In the genomic region with DNA sequence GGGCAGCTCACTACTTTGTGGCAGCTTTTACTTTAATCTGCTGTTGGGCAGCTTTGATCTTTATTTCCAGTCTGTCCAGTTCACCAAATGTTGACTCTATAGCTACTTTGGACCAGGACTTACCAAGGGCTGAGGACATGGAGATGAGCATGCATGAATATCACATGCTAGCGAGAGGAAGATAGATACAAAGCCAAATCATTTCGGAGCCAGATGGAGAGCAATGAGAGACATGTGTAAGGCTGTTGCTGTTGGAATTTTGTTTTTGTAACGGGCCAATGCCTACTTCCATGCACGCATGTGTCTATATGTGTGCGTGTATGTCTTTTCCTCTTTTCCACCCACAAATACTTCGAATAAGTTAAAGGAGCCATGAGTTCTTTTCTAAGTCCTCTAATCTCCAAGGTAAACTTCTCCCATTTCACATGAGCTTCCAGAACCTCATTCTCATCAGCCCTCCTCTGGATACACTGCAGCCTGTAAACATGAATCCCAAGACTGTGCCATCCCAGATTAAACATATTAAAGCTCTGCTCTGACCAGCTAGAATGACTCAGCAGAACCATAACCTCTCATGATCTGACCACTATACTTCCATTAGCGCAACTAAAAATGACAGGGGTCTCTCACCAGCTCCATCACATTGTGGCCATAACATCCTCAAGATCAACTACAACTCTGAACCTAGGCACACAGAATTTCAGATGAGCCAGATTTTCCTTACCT, we compare ENCODE assay signal across 17 cellular contexts.
"Had no signal": no experiment of that assay in that cellular context is flagged by ENCODE, and none has a peak within 500 bp of the region (broad histone marks: within the 10 kb centered on the region; RNA-seq: fewer than 3 reads in every experiment).

No MANE protein-coding gene starts in this region.

- FAIRE-seq: endothelial cell of umbilical vein had no signal

- H3K27ac ChIP-seq: ascending aorta, esophagus muscularis mucosa, testis had no signal

- H3K36me3 ChIP-seq: ascending aorta, breast epithelium, esophagus muscularis mucosa had no signal

- H3K4me3 ChIP-seq: ascending aorta, breast epithelium, esophagus muscularis mucosa, testis had no signal

- H3K4me1 ChIP-seq: ascending aorta, breast epithelium, testis had no signal

- H3K9me3 ChIP-seq: ascending aorta, breast epithelium, esophagus muscularis mucosa, testis had no signal

- ATAC-seq: activated CD8-positive, alpha-beta T cell treated with anti-CD3 and anti-CD28 coated beads for 36 hours; naive thymus-derived CD8-positive, alpha-beta T cell; stimulated activated memory B cell treated with anti-CD40 and anti-IgM and Interleukin-4, amounts not matched to agents 10 μg/mL and 1 μg/mL and 100 μg/mL, for 72 hours had no signal

- H3K27me3 ChIP-seq: ascending aorta, breast epithelium, esophagus muscularis mucosa, testis had no signal

- DNase-seq: activated CD4-positive, alpha-beta T cell treated with anti-CD3 and anti-CD28 coated beads, Interleukin-2, amount 10 ng/mL, durations not matched to agents 24 days and 14 days; activated CD8-positive, alpha-beta T cell treated with anti-CD3 and anti-CD28 coated beads for 36 hours; activated naive CD4-positive, alpha-beta T cell treated with anti-CD3 and anti-CD28 coated beads for 36 hours; activated T-cell treated with anti-CD3 and anti-CD28 coated beads, Interleukin-2, amount 50 U/mL, for 24 hours; dermis blood vessel endothelial cell; effector memory CD4-positive, alpha-beta T cell; immature natural killer cell; kidney glomerular epithelial cell; naive thymus-derived CD8-positive, alpha-beta T cell; stimulated activated CD4-positive, alpha-beta T cell treated with anti-CD3 and anti-CD28 coated beads, Interleukin-4, amount 100 ng/mL, for 4 hours; T1000; testis had no signal
